ENCODE assay signal across 8 cellular contexts in genomic region chr2:74740395-74741075, GRCh38.
DNase-seq lines count a peak whose midpoint lies in the region; ATAC-seq, FAIRE-seq and TF ChIP-seq lines count a peak whose summit lies in the region.

No MANE protein-coding gene starts in this region.

- no peak for TF ChIP-seq CTCF in pancreas (IDR thresholded peaks at IDR 0.05)
- no peak for TF ChIP-seq CTCF in CD8-positive, alpha-beta T cell (IDR thresholded peaks at IDR 0.05)

- H3K36me3 Mint-ChIP-seq in CD8-positive, alpha-beta T cell: no peaks in the 10 kb centered on the region

- H3K9me3 Mint-ChIP-seq in CD8-positive, alpha-beta T cell: peaks cover 11% of the 10 kb centered on the region

- CTCF ChIA-PET in CD8-positive, alpha-beta T cell (lab: Charles Lee): interaction anchor here (0.8 kb wide), 1 partner anchor 25 kb away, joined by 3 read pairs; no protein-coding TSS in a partner anchor

- DNase-seq in fibroblast of gingiva (ENCODE audit: low read depth): peak; percentile 78
- peak in 1 of 6 donors; percentile 14 for DNase-seq in pancreas
- no peak for DNase-seq in CD8-positive, alpha-beta T cell
- DNase-seq in NCI-H2171 (lab: John Stamatoyannopoulos, UW): no peak
- no peak for DNase-seq in activated CD4-positive, CD25-positive, alpha-beta regulatory T cell (lab: John Stamatoyannopoulos, UW)

- no peaks in the 10 kb centered on the region for H3K4me1 Mint-ChIP-seq in CD8-positive, alpha-beta T cell (ENCODE audit: low read depth)

- H3K27ac Mint-ChIP-seq in CD8-positive, alpha-beta T cell: no peak overlapping the region

- ATAC-seq in pancreas (peak in 3 of 4 donors; percentile 59 to 90 (median 71)), GM21786 (IDR thresholded peaks at IDR 0.05; ENCODE audit: unreplicated experiment) (no peak)
- ATAC-seq in CD8-positive, alpha-beta T cell: no peak

- H3K4me3 Mint-ChIP-seq in CD8-positive, alpha-beta T cell: no peak overlapping the region

- FAIRE-seq in G401.6 (lab: Jason Lieb, UNC) (peak; percentile 91), pancreas (lab: Jason Lieb, UNC) (no peak)

- intact Hi-C loops in pancreas (cut with DNase I): no loop called here
- intact Hi-C loops in CD8-positive, alpha-beta T cell (cut with DNase I, micrococcal nuclease): no loop called here

- no peaks in the 10 kb centered on the region for H3K4me1 ChIP-seq in pancreas
- H3K4me1 ChIP-seq in CD8-positive, alpha-beta T cell (ENCODE audit: insufficient read depth, low read length): no peaks in the 10 kb centered on the region

- WGBS in pancreas, 2 donors: 38 to 43% methylated on average over 13 of the region's 13 CpGs

- no peaks in the 10 kb centered on the region for H3K36me3 ChIP-seq in pancreas
- H3K36me3 ChIP-seq in CD8-positive, alpha-beta T cell (ENCODE audit: insufficient read depth, low read length): no peaks in the 10 kb centered on the region

- H3K27me3 Mint-ChIP-seq in CD8-positive, alpha-beta T cell (ENCODE audit: low read depth): peaks cover 8% of the 10 kb centered on the region

- no peak overlapping the region for H3K27ac ChIP-seq in pancreas
- H3K27ac ChIP-seq in CD8-positive, alpha-beta T cell (ENCODE audit: low read depth, low read length): no peak overlapping the region

- H3K4me3 ChIP-seq in pancreas: no peak overlapping the region
- H3K4me3 ChIP-seq in CD8-positive, alpha-beta T cell (ENCODE audit: low read depth, low read length): no peak overlapping the region

- H3K27me3 ChIP-seq in pancreas: no peaks in the 10 kb centered on the region
- H3K27me3 ChIP-seq in CD8-positive, alpha-beta T cell (ENCODE audit: insufficient read depth, low read length): no peaks in the 10 kb centered on the region

- H3K9me3 ChIP-seq in pancreas: no peaks in the 10 kb centered on the region
- no peaks in the 10 kb centered on the region for H3K9me3 ChIP-seq in CD8-positive, alpha-beta T cell (ENCODE audit: low read length)

- POLR2A ChIA-PET in CD8-positive, alpha-beta T cell (lab: Charles Lee): no interaction called here

TF ChIP-seq in PFSK-1, 5 proteins besides CTCF, POLR2A, EP300 and RAD21:
- TF ChIP-seq FOXP2 (optimal IDR thresholded peaks at IDR 0.05; ENCODE audit: borderline replicate concordance, extremely low read depth, extremely low read length, insufficient read depth) (peak; percentile 22), TAF1 (IDR thresholded peaks at IDR 0.05; ENCODE audit: borderline replicate concordance, insufficient read depth, low read length) (no peak), POLR2AphosphoS5 (IDR thresholded peaks at IDR 0.05; ENCODE audit: low read depth, low read length) (no peak), REST (IDR thresholded peaks at IDR 0.05; ENCODE audit: insufficient read depth in 1 of 2, low read depth in 2 of 2, low read length in 2 of 2) (no peak)

Comparison
In these comparisons a context has a peak if more than half of its experiments do, and no peak if none do; other contexts are left out.
1. ATAC-seq: peak in pancreas (3 of 4); none in CD8-positive, alpha-beta T cell (single experiment) and GM21786 (single experiment).